ENCODE assay signal across 27 cellular contexts in the genomic region with DNA sequence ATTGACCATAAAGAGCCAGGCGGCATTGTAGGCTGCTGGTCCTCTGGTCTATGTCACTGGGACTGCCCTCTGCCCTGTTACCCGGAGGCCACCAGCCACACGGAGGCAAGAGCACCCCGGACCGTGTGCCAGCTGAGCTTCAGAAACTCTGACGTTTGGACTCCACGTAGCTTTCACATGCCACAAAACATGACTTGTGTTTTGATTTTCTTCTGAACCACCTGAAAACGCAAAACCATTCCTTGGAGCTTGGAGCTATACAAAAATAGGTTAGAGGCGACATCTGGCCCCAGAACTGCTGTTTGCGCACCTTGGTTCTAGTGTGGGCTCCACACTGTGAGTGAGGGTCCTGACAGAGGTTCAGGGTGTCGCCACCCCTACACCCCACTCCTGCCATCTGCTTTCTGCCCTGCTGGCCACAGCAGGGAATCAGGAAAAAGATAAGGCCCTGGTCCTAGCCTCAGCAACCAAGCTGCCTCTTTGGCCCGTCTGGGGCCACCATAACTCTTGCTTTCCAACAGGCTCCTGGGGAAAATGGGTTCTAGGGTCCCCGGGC.
"Had no signal": no experiment of that assay in that cellular context is flagged by ENCODE, and none has a peak within 500 bp of the region (broad histone marks: within the 10 kb centered on the region; RNA-seq: fewer than 3 reads in every experiment).

No MANE protein-coding gene starts in this region.

- DNase-seq: activated B cell treated with CpG ODN at 0.5 μM for 24 hours; activated CD4-positive, alpha-beta T cell treated with anti-CD3 and anti-CD28 coated beads for 1 hour; activated CD4-positive, alpha-beta T cell treated with anti-CD3 and anti-CD28 coated beads, Interleukin-2, amount 50 U/mL, for 48 hours; activated CD8-positive, alpha-beta memory T cell treated with anti-CD3 and anti-CD28 coated beads, Interleukin-2, amount 10 ng/mL, durations not matched to agents 7 days and 5 days; activated gamma-delta T cell treated with Interleukin-2 at 50 U/mL for 16 hours; activated naive CD4-positive, alpha-beta T cell treated with anti-CD3 and anti-CD28 coated beads, Interleukin-2, amount 10 ng/mL, durations not matched to agents 7 days and 5 days; activated naive CD8-positive, alpha-beta T cell treated with anti-CD3 and anti-CD28 coated beads for 36 hours; activated T-cell treated with anti-CD3 and anti-CD28 coated beads, Interleukin-2, amount 50 U/mL, for 4 hours; brain microvascular endothelial cell; NCI-H1092; NCI-H1417; NCI-H1930; NCI-H2107; NCI-H2171 treated with DMSO at 0.1 percent for 48 hours; NCI-H226; NCI-H510A; NCI-H69; NK-92 treated with Interleukin-12 subunit alpha and Interleukin-12 subunit beta, amount 100 ng/mL, for 24 hours; OCI-M1; RPMI8226; T-cell; T-helper 2 cell; T1000 had no signal

- H3K27ac ChIP-seq: brain microvascular endothelial cell, KMS-11, SK-N-MC had no signal

- H3K4me3 ChIP-seq: SK-N-MC had no signal

- H3K9me3 Mint-ChIP-seq: activated naive CD8-positive, alpha-beta T cell treated with anti-CD3 and anti-CD28 coated beads for 36 hours had no signal

- H3K36me3 Mint-ChIP-seq: activated CD8-positive, alpha-beta memory T cell treated with anti-CD3 and anti-CD28 coated beads, Interleukin-2, amount 10 ng/mL, durations not matched to agents 7 days and 5 days; activated naive CD4-positive, alpha-beta T cell treated with anti-CD3 and anti-CD28 coated beads, Interleukin-2, amount 10 ng/mL, durations not matched to agents 7 days and 5 days; activated naive CD8-positive, alpha-beta T cell treated with anti-CD3 and anti-CD28 coated beads for 36 hours; T-cell had no signal

- H3K27ac Mint-ChIP-seq: activated B cell treated with CpG ODN at 0.5 μM for 24 hours; activated CD4-positive, alpha-beta T cell treated with anti-CD3 and anti-CD28 coated beads, Interleukin-2, amount 10 ng/mL, durations not matched to agents 24 days and 14 days; activated CD8-positive, alpha-beta memory T cell treated with anti-CD3 and anti-CD28 coated beads, Interleukin-2, amount 10 ng/mL, durations not matched to agents 7 days and 5 days; activated naive CD4-positive, alpha-beta T cell treated with anti-CD3 and anti-CD28 coated beads, Interleukin-2, amount 10 ng/mL, durations not matched to agents 7 days and 5 days; activated naive CD8-positive, alpha-beta T cell treated with anti-CD3 and anti-CD28 coated beads for 36 hours; activated T-helper 17 cell treated with anti-CD3 and anti-CD28 coated beads, Interleukin-2, amount 50 U/mL, for 72 hours; T-cell had no signal

- H3K27me3 Mint-ChIP-seq: activated B cell treated with CpG ODN at 0.5 μM for 24 hours; activated CD4-positive, alpha-beta T cell treated with anti-CD3 and anti-CD28 coated beads, Interleukin-2, amount 10 ng/mL, durations not matched to agents 24 days and 14 days; activated CD8-positive, alpha-beta memory T cell treated with anti-CD3 and anti-CD28 coated beads, Interleukin-2, amount 10 ng/mL, durations not matched to agents 7 days and 5 days; activated naive CD4-positive, alpha-beta T cell treated with anti-CD3 and anti-CD28 coated beads, Interleukin-2, amount 10 ng/mL, durations not matched to agents 7 days and 5 days; activated naive CD8-positive, alpha-beta T cell treated with anti-CD3 and anti-CD28 coated beads for 36 hours; activated T-helper 17 cell treated with anti-CD3 and anti-CD28 coated beads, Interleukin-2, amount 50 U/mL, for 72 hours; T-cell had no signal

- H3K4me3 Mint-ChIP-seq: activated B cell treated with CpG ODN at 0.5 μM for 24 hours; activated CD4-positive, alpha-beta T cell treated with anti-CD3 and anti-CD28 coated beads, Interleukin-2, amount 10 ng/mL, durations not matched to agents 24 days and 14 days; activated CD8-positive, alpha-beta memory T cell treated with anti-CD3 and anti-CD28 coated beads, Interleukin-2, amount 10 ng/mL, durations not matched to agents 7 days and 5 days; activated naive CD4-positive, alpha-beta T cell treated with anti-CD3 and anti-CD28 coated beads, Interleukin-2, amount 10 ng/mL, durations not matched to agents 7 days and 5 days; activated naive CD8-positive, alpha-beta T cell treated with anti-CD3 and anti-CD28 coated beads for 36 hours; activated T-cell treated with anti-CD3 and anti-CD28 coated beads, Interleukin-2, amount 50 U/mL, for 4 hours; activated T-helper 17 cell treated with anti-CD3 and anti-CD28 coated beads, Interleukin-2, amount 50 U/mL, for 72 hours; T-cell had no signal

- H3K4me1 Mint-ChIP-seq: activated B cell treated with CpG ODN at 0.5 μM for 24 hours; activated CD4-positive, alpha-beta T cell treated with anti-CD3 and anti-CD28 coated beads, Interleukin-2, amount 10 ng/mL, durations not matched to agents 24 days and 14 days; activated CD8-positive, alpha-beta memory T cell treated with anti-CD3 and anti-CD28 coated beads, Interleukin-2, amount 10 ng/mL, durations not matched to agents 7 days and 5 days; activated naive CD4-positive, alpha-beta T cell treated with anti-CD3 and anti-CD28 coated beads, Interleukin-2, amount 10 ng/mL, durations not matched to agents 7 days and 5 days; activated naive CD8-positive, alpha-beta T cell treated with anti-CD3 and anti-CD28 coated beads for 36 hours; activated T-helper 17 cell treated with anti-CD3 and anti-CD28 coated beads, Interleukin-2, amount 50 U/mL, for 72 hours; T-cell had no signal
